In the genomic region with DNA sequence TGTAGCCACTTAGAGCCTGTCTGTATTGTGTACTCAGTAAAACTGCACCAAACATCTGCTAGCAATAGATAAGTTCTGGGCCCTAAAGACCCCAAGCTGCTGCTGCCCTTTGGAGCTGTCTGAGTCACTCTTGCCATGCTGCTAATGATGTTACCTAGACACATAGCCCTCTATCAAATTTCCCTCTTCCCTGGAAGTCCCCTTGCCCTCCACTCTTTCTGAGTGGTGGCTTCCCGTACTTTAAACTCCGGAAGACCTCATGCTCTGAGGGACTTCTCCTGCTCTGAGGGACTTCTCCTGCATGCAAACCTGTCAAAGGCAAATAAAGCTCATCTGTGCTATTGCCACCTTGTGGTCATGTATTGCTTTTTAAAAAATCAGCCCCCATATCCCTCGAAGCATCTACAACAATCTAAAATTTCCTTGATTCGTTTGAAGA, we compare ENCODE assay signal across 1 cellular context.
TF ChIP-seq lines count a peak whose summit lies in the region.

No MANE protein-coding gene starts in this region.

TF ChIP-seq in H1, 55 proteins besides CTCF, POLR2A, EP300 and RAD21 (continued from another document):
- no peak for TF ChIP-seq ZNF274 (IDR thresholded peaks at IDR 0.05; ENCODE audit: borderline replicate concordance, extremely low read depth, low read length)
